Comparison of ENCODE assay signal across 7 cellular contexts in the genomic region with DNA sequence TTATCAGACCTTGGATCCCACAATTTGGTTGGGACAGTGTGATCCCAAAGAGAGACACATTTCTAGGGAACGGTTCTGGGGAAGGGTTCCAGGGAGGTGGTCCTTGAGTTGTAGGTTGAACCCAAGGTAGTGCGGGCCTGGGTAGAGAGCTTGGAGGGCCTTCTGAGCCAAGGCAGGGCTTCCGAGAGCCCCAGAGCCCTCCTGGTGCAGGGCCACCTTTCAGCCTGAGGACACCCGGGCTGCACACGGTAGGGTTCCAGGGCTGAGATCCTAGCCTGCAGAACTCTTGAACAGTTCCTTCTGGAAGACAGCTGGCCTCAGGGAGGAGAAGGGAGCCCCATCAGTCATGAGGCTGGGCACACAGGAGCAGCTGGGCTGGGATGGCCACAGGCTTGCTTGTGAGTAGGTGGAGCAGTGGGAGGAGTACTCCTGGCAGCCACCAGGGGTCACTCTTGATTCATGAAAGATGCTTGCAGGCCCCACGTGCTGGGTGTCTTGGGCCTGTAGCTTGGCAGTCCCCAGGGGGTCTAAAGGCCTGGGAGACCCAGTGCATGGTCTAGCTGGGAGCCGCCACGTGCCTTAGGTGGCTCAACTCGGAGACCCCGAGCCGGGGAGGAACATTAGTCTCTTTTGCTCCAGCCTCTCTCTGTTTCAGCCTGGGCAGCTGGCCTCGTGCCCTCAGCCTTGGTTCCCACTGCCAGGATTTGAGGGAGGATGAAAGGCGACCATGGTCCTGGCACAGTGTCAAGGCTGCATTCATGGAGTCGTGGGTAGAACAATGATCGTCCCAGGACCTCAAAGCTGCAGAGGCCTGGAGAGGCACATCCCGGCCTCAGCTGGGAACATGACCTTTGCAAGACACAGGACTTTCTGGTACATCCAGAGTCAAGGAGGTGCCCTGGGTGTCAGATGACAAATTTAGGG.
DNase-seq lines count a peak whose midpoint lies in the region; ATAC-seq, FAIRE-seq and TF ChIP-seq lines count a peak whose summit lies in the region.

No MANE protein-coding gene starts in this region.

- no TSS peak for BruUV-seq in GM12878 (replicated peaks; lab: Mats Ljungman, UMichigan)

- peak; percentile 86 to 94 (median 87) for TF ChIP-seq CTCF in GM12878 (IDR thresholded peaks at IDR 0.05 in 2 of 3, conservative IDR thresholded peaks at IDR 0.05 in 1 of 3; ENCODE audit: control insufficient read depth in 2 of 3, extremely low read depth in 1 of 3, insufficient read depth in 1 of 3, low read depth in 3 of 3, low read length in 3 of 3)
- peak; percentile 41 to 92 (median 77) for TF ChIP-seq CTCF in spleen (IDR thresholded peaks at IDR 0.05 in 8 of 11, conservative IDR thresholded peaks at IDR 0.05 in 3 of 11)

- CTCF ChIA-PET in GM12878 (lab: Yijun Ruan, JAX), result interaction anchor here (0.7 to 1.5 kb wide), 5 partner anchors 7 to 327 kb away, joined by 3 to 10 read pairs (median 4); no protein-coding TSS in a partner anchor

- H3K9ac ChIP-seq in GM12878 (ENCODE audit: control insufficient read depth, insufficient read depth, low read length), result no peak overlapping the region

- H3K36me3 ChIP-seq in GM12878 (ENCODE audit: control insufficient read depth in 2 of 2, insufficient read depth in 2 of 2, low read length in 1 of 2) (no peaks in the 10 kb centered on the region), spleen (no peaks in the 10 kb centered on the region)

- no peak overlapping the region for H2AFZ ChIP-seq in GM12878 (ENCODE audit: control insufficient read depth, low read depth, low read length)

- intact Hi-C loops in GM12878 (cut with micrococcal nuclease; ENCODE audit: unreplicated experiment) (loop anchor here (10.0 kb wide), 2 partner anchors 67 to 247 kb away; no protein-coding TSS in a partner anchor), spleen (cut with DNase I; ENCODE audit: low total_unique reads) (no loop called here)

- SMC1A ChIA-PET in GM12878 (lab: Charles Lee; ENCODE audit: uncharacterized antibody, unreplicated experiment), result interaction anchor here (1.6 kb wide), 1 partner anchor 337 kb away, joined by 3 read pairs; no protein-coding TSS in a partner anchor

- no peak for TF ChIP-seq POLR2A in GM12878 (IDR thresholded peaks at IDR 0.05; ENCODE audit: low read depth, low read length)
- no peak for TF ChIP-seq POLR2A in spleen (IDR thresholded peaks at IDR 0.05)

- DNase-seq in NCI-H1694 (lab: John Stamatoyannopoulos, UW) (peak; percentile 90), T-helper 22 cell (ENCODE audit: low read depth) (peak; percentile 6), GM12878 (ENCODE audit: low read depth, low spot score) (no peak), iPS DF 4.7 (ENCODE audit: extremely low read depth, low spot score) (peak; percentile 62), spleen (peak; percentile 86)

- H3K27ac ChIP-seq in GM12878 (ENCODE audit: control insufficient read depth, insufficient read depth) (no peak overlapping the region), spleen (no peak overlapping the region)

- no peaks in the 10 kb centered on the region for H3K79me2 ChIP-seq in GM12878 (ENCODE audit: control insufficient read depth, insufficient read depth, low read length)

- FAIRE-seq in GM12878 (lab: Jason Lieb, UNC), result peak; percentile 38

- H3K4me1 ChIP-seq in GM12878 (ENCODE audit: control insufficient read depth, insufficient read depth, low read length), result no peaks in the 10 kb centered on the region
- H3K4me1 ChIP-seq in spleen, result peaks cover 0 to 5% (median 0%) of the 10 kb centered on the region in 6 donors

- in situ Hi-C loops in GM12878 (cut with MboI), result no loop called here

- 32% methylated on average over 16 of the region's 16 CpGs for WGBS in GM12878 (ENCODE audit: insufficient coverage, insufficient replicate concordance, low lambda C conversion rate, missing lambda C conversion rate)
- 37 to 48% (median 41%) methylated on average over 12 to 16 of the region's 16 CpGs for WGBS in spleen, 5 donors

- H3K9me3 ChIP-seq in GM12878 (replicated peaks; ENCODE audit: control insufficient read depth, insufficient read depth, low read length), result no peaks in the 10 kb centered on the region
- peaks cover 0 to 12% (median 8%) of the 10 kb centered on the region in 8 donors for H3K9me3 ChIP-seq in spleen

- no peak for TF ChIP-seq EP300 in GM12878 (IDR thresholded peaks at IDR 0.05; ENCODE audit: borderline replicate concordance in 1 of 2, control insufficient read depth in 1 of 2, low read depth in 2 of 2, low read length in 2 of 2)

- H3K27me3 ChIP-seq in GM12878 (replicated peaks in 1 of 2; ENCODE audit: control insufficient read depth in 2 of 2, insufficient read depth in 2 of 2, low read length in 1 of 2) (no peaks in the 10 kb centered on the region), spleen (replicated peaks in 1 of 7) (peaks cover 0 to 7% (median 0%) of the 10 kb centered on the region in 7 donors)

- peak; percentile 69 for TF ChIP-seq RAD21 in GM12878 (IDR thresholded peaks at IDR 0.05; ENCODE audit: insufficient read depth, low read depth, low read length)

- no peaks in the 10 kb centered on the region for H4K20me1 ChIP-seq in GM12878 (ENCODE audit: control insufficient read depth, insufficient read depth)

- H3K4me3 ChIP-seq in GM12878 (no peak overlapping the region), spleen (no peak overlapping the region)

- no peak overlapping the region for H3K4me2 ChIP-seq in GM12878 (ENCODE audit: control insufficient read depth, insufficient read depth)

- POLR2A ChIA-PET in GM12878 (lab: Charles Lee), result no interaction called here

- ATAC-seq in GM18499 (IDR thresholded peaks at IDR 0.05; ENCODE audit: insufficient read depth, unreplicated experiment) (peak; percentile 81), HG02798 (IDR thresholded peaks at IDR 0.05; ENCODE audit: poor library complexity, unreplicated experiment) (peak; percentile 94), GM12878 (peak; percentile 100)

- RAD21 ChIA-PET in GM12878 (lab: Charles Lee; ENCODE audit: unreplicated experiment), result interaction anchor here (0.6 to 1.6 kb wide), 2 partner anchors 16 to 338 kb away, joined by 3 to 4 read pairs; no protein-coding TSS in a partner anchor

TF ChIP-seq in GM12878, 131 proteins besides CTCF, POLR2A, EP300 and RAD21 (continues in another document):
- no peak for TF ChIP-seq ZNF622 (IDR thresholded peaks at IDR 0.05)
- peak; percentile 63; the same call in 1 of the 2 replicates for TF ChIP-seq SMC3 (IDR thresholded peaks at IDR 0.05; ENCODE audit: borderline replicate concordance, low read length)
- 0 out of 3 replicates have a peak, but pooled peaks of 1 of the 2 experiments have one; percentile 29 for TF ChIP-seq EGR1 (IDR thresholded peaks at IDR 0.05; ENCODE audit: borderline replicate concordance in 1 of 2, low read depth in 2 of 2, low read length in 2 of 2)
- peak; percentile 74; a peak in 3 of 4 replicates for TF ChIP-seq BHLHE40 (IDR thresholded peaks at IDR 0.05; ENCODE audit: borderline replicate concordance in 1 of 2, low read depth in 2 of 2, low read length in 1 of 2)
- TF ChIP-seq EED (IDR thresholded peaks at IDR 0.05; ENCODE audit: low read depth), result no peak
- no peak for TF ChIP-seq MEF2B (IDR thresholded peaks at IDR 0.05; ENCODE audit: partially characterized antibody, poor library complexity, severe bottlenecking)
- no peak for TF ChIP-seq CHD4 (IDR thresholded peaks at IDR 0.05)
- TF ChIP-seq YY1 (IDR thresholded peaks at IDR 0.05; ENCODE audit: low read depth, low read length), result 0 out of 2 replicates have a peak, but pooled peaks have one; percentile 41
- TF ChIP-seq USF1 (IDR thresholded peaks at IDR 0.05; ENCODE audit: borderline replicate concordance, extremely low read length, insufficient read depth, low read depth, low read length), result peak; percentile 62
- peak; percentile 45; the same call in 1 of the 2 replicates for TF ChIP-seq MAX (IDR thresholded peaks at IDR 0.05; ENCODE audit: low read depth, low read length)
- TF ChIP-seq, protein P1, sequence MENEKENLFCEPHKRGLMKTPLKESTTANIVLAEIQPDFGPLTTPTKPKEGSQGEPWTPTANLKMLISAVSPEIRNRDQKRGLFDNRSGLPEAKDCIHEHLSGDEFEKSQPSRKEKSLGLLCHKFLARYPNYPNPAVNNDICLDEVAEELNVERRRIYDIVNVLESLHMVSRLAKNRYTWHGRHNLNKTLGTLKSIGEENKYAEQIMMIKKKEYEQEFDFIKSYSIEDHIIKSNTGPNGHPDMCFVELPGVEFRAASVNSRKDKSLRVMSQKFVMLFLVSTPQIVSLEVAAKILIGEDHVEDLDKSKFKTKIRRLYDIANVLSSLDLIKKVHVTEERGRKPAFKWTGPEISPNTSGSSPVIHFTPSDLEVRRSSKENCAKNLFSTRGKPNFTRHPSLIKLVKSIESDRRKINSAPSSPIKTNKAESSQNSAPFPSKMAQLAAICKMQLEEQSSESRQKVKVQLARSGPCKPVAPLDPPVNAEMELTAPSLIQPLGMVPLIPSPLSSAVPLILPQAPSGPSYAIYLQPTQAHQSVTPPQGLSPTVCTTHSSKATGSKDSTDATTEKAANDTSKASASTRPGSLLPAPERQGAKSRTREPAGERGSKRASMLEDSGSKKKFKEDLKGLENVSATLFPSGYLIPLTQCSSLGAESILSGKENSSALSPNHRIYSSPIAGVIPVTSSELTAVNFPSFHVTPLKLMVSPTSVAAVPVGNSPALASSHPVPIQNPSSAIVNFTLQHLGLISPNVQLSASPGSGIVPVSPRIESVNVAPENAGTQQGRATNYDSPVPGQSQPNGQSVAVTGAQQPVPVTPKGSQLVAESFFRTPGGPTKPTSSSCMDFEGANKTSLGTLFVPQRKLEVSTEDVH (IDR thresholded peaks at IDR 0.05; ENCODE audit: low read depth, partially characterized antibody), result no peak
- no peak for TF ChIP-seq JUNB (IDR thresholded peaks at IDR 0.05)
- peak; percentile 21; the same call in 1 of the 2 replicates for TF ChIP-seq USF2 (IDR thresholded peaks at IDR 0.05; ENCODE audit: borderline replicate concordance, low read depth, low read length)
